ENCODE assay signal across 15 cellular contexts in the genomic region with DNA sequence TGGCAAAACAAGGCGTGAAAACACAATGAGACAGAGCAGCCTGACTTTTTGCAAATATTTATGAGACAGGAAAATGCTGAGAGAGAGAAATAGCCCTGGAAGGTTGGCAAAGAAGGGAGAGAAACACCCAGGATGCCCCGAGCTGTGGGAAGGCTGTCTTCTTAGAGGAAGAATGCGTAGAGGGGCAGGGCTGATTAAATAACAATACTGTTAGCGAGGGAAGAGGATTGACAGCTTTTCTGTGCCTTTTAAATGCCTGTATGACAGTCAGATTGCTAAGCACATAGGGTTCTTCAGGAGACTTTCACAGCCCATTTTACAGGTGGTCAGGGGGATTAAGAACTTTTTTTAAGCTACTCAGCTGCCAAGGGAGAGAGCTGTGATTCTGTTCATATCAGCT.
A peak's percentile ranks its signal among the peaks of the same experiment; 100 is the strongest.
DNase-seq lines count a peak whose midpoint lies in the region; ATAC-seq, FAIRE-seq and TF ChIP-seq lines count a peak whose summit lies in the region.
"Had no signal": no experiment of that assay in that cellular context is flagged by ENCODE, and none has a peak within 500 bp of the region (broad histone marks: within the 10 kb centered on the region; RNA-seq: fewer than 3 reads in every experiment).

No MANE protein-coding gene starts in this region.

- H3K36me3 ChIP-seq in GM23338 (ENCODE audit: insufficient read depth) (no peaks in the 10 kb centered on the region), endodermal cell (ENCODE audit: control insufficient read depth, insufficient read depth, low read length) (no peaks in the 10 kb centered on the region), mesendoderm (ENCODE audit: control insufficient read depth, insufficient read depth, low read length) (no peaks in the 10 kb centered on the region)
- H3K36me3 ChIP-seq: BLaER1, HAP-1 had no signal

- H3K27me3 Mint-ChIP-seq in GM23338 (ENCODE audit: insufficient read depth, low read depth, poor library complexity) (peaks cover 5% of the 10 kb centered on the region), endodermal cell (ENCODE audit: insufficient read depth) (no peaks in the 10 kb centered on the region)

- H3K4me1 ChIP-seq in GM23338 (ENCODE audit: insufficient read depth) (peaks cover 51% of the 10 kb centered on the region), endodermal cell (ENCODE audit: control insufficient read depth, insufficient read depth, low read length) (peaks cover 12% of the 10 kb centered on the region), mesendoderm (ENCODE audit: control insufficient read depth, low read depth, low read length) (peaks cover 25% of the 10 kb centered on the region)
- H3K4me1 ChIP-seq: BLaER1, HAP-1 had no signal

- H3K27me3 ChIP-seq in GM23338 (ENCODE audit: insufficient read depth), result no peaks in the 10 kb centered on the region
- H3K27me3 ChIP-seq in endodermal cell (ENCODE audit: control insufficient read depth, insufficient read depth, low read length, poor library complexity, severe bottlenecking), result no peaks in the 10 kb centered on the region
- no peaks in the 10 kb centered on the region for H3K27me3 ChIP-seq in mesendoderm (ENCODE audit: insufficient read depth, low read length, poor library complexity)
- H3K27me3 ChIP-seq: BLaER1 had no signal

- no peak overlapping the region for H2BK120ac ChIP-seq in mesendoderm (ENCODE audit: low read depth, low read length)

- TF ChIP-seq CTCF in GM23338 (conservative IDR thresholded peaks at IDR 0.05; ENCODE audit: low read depth in 2 of 2) (no peak), endodermal cell (conservative IDR thresholded peaks at IDR 0.05) (no peak), D721Med (IDR thresholded peaks at IDR 0.05; ENCODE audit: insufficient read depth, missing control alignments) (no peak)

- H3K9me2 ChIP-seq in GM23338 (ENCODE audit: insufficient read depth), result 0 out of 2 replicates have a peak, but pooled peaks cover under 1% of the 10 kb centered on the region

- no peak overlapping the region for H4K5ac ChIP-seq in mesendoderm (ENCODE audit: low read length)

- H3K27ac ChIP-seq in GM23338 (ENCODE audit: low read depth) (peak overlapping the region; percentile 68; the same call in 1 of the 2 replicates), endodermal cell (ENCODE audit: low read depth, low read length) (no peak overlapping the region), mesendoderm (ENCODE audit: low read depth, low read length) (no peak overlapping the region)
- H3K27ac ChIP-seq: BLaER1 had no signal

- no peak overlapping the region for H2BK5ac ChIP-seq in mesendoderm (ENCODE audit: low read length)

- no peak overlapping the region for H3K4ac ChIP-seq in mesendoderm (ENCODE audit: low read depth, low read length)

- no peak for FAIRE-seq in D721Med (lab: Jason Lieb, UNC)
- FAIRE-seq: G401.6, GM12891 had no signal

- H3K79me1 ChIP-seq in mesendoderm (ENCODE audit: low read length), result peaks cover 14% of the 10 kb centered on the region

- peaks cover 34% of the 10 kb centered on the region for H3K4me1 Mint-ChIP-seq in GM23338
- H3K4me1 Mint-ChIP-seq in endodermal cell, result peaks cover 31% of the 10 kb centered on the region

- H3K4me3 ChIP-seq in GM23338, result no peak overlapping the region
- peak overlapping the region; percentile 12 for H3K4me3 ChIP-seq in endodermal cell (ENCODE audit: low read length)
- no peak overlapping the region for H3K4me3 ChIP-seq in mesendoderm (ENCODE audit: low read length)
- H3K4me3 ChIP-seq: BLaER1, HAP-1 had no signal

- H2BK15ac ChIP-seq in mesendoderm (replicated peaks; ENCODE audit: low read depth), result no peak overlapping the region

- peak; percentile 80 for DNase-seq in GM23338 (ENCODE audit: low spot score)
- DNase-seq in NCI-H82 (lab: John Stamatoyannopoulos, UW), result peak; percentile 69
- peak; percentile 60 for DNase-seq in endodermal cell
- peak; percentile 49 for DNase-seq in mesendoderm
- DNase-seq in NCI-H1436 treated with DMSO at 0.1 percent for 48 hours (lab: John Stamatoyannopoulos, UW), result no peak
- no peak for DNase-seq in D721Med (ENCODE audit: insufficient read length, low spot score)
- no peak for DNase-seq in RPMI8226
- DNase-seq: 8988T, AML-193, DMS79 had no signal

- no peak overlapping the region for H3K18ac ChIP-seq in mesendoderm (ENCODE audit: low read length)

- 34 to 36% methylated on average over 4 of the region's 4 CpGs for WGBS in endodermal cell (ENCODE audit: insufficient coverage in 1 of 2, insufficient read length in 1 of 2), 2 experiments
- WGBS in mesendoderm (ENCODE audit: extremely low coverage, insufficient coverage, low lambda C conversion rate), result no CpG with 5 or more reads among the region's 4 CpGs

- peak overlapping the region; percentile 1; the same call in 1 of the 3 replicates for H3K4me3 Mint-ChIP-seq in GM23338
- no peak overlapping the region for H3K4me3 Mint-ChIP-seq in endodermal cell

- no peak overlapping the region for H4K8ac ChIP-seq in mesendoderm (ENCODE audit: low read depth, low read length)

- H3K36me3 Mint-ChIP-seq in GM23338 (ENCODE audit: low read depth) (peaks cover 18% of the 10 kb centered on the region; the same call in 2 of the 3 replicates), endodermal cell (ENCODE audit: low read depth) (peaks cover 3% of the 10 kb centered on the region)

- H4K20me1 ChIP-seq in GM23338 (replicated peaks; ENCODE audit: insufficient read depth), result 0 out of 2 replicates have a peak, but pooled peaks cover 4% of the 10 kb centered on the region
- H4K20me1 ChIP-seq: BLaER1 had no signal

- ATAC-seq in GM23338 (peak; percentile 91), GM21737 (IDR thresholded peaks at IDR 0.05; ENCODE audit: unreplicated experiment) (no peak)

- H3K9ac ChIP-seq in endodermal cell (ENCODE audit: extremely low read depth, low read length, poor library complexity, severe bottlenecking) (no peak overlapping the region), mesendoderm (ENCODE audit: low read length) (no peak overlapping the region)
- H3K9ac ChIP-seq: BLaER1 had no signal

- no peak overlapping the region for H3K23ac ChIP-seq in mesendoderm (ENCODE audit: low read length)

- H3K9me3 Mint-ChIP-seq in GM23338, result peaks cover 21% of the 10 kb centered on the region; the same call in 2 of the 3 replicates
- H3K9me3 Mint-ChIP-seq in endodermal cell, result peaks cover 18% of the 10 kb centered on the region

- no peak overlapping the region for H2AK5ac ChIP-seq in mesendoderm (ENCODE audit: low read length)

- H3K4me2 ChIP-seq in GM23338 (peak overlapping the region; percentile 62), mesendoderm (ENCODE audit: low read length) (no peak overlapping the region)
- H3K4me2 ChIP-seq: BLaER1 had no signal

- peaks cover 39% of the 10 kb centered on the region for H3K79me2 ChIP-seq in GM23338 (replicated peaks; ENCODE audit: insufficient read depth)
- H3K79me2 ChIP-seq in mesendoderm (ENCODE audit: control insufficient read depth, insufficient read depth, low read length), result peaks cover 9% of the 10 kb centered on the region

- H3K27ac Mint-ChIP-seq in GM23338 (no peak overlapping the region; the same call in 1 of the 2 replicates), endodermal cell (no peak overlapping the region)

- H3K9me3 ChIP-seq in endodermal cell (ENCODE audit: control insufficient read depth, low read length), result peaks cover 18% of the 10 kb centered on the region
- H3K9me3 ChIP-seq: BLaER1, HAP-1 had no signal

- H2AFZ ChIP-seq in GM23338, result no peak overlapping the region

- H3K56ac ChIP-seq in mesendoderm (ENCODE audit: low read length), result peak overlapping the region; percentile 26

- no peaks in the 10 kb centered on the region for H3F3A ChIP-seq in GM23338 (replicated peaks; ENCODE audit: low read depth)

Comparison
In these comparisons a context has a peak if more than half of its experiments do, and no peak if none do; other contexts are left out.
1. DNase-seq: peak in GM23338 (single experiment), NCI-H82 (single experiment), endodermal cell (single experiment) and mesendoderm (single experiment); none in NCI-H1436 treated with DMSO at 0.1 percent for 48 hours (single experiment), D721Med (single experiment) and RPMI8226 (single experiment).